In genomic region chr3:13647314-13648059, GRCh38 we compare ENCODE assay signal across 9 cellular contexts.
DNase-seq lines count a peak whose midpoint lies in the region; ATAC-seq and TF ChIP-seq lines count a peak whose summit lies in the region.
"Had no signal": no experiment of that assay in that cellular context is flagged by ENCODE, and none has a peak within 500 bp of the region (broad histone marks: within the 10 kb centered on the region; RNA-seq: fewer than 3 reads in every experiment).

No MANE protein-coding gene starts in this region.

- H3K27me3 ChIP-seq in stomach smooth muscle (ENCODE audit: control insufficient read depth in 1 of 2, insufficient read depth in 2 of 2, low read length in 2 of 2) = peaks cover 13 to 19% of the 10 kb centered on the region in 2 donors
- no peaks in the 10 kb centered on the region for H3K27me3 ChIP-seq in thyroid gland

- WGBS in thyroid gland, 2 donors = 51 to 57% methylated on average over 17 to 19 of the region's 19 CpGs

- peak overlapping the region; percentile 19 to 47 for H3K4me3 ChIP-seq in stomach smooth muscle (ENCODE audit: low read length in 2 of 2)
- H3K4me3 ChIP-seq in thyroid gland (replicated peaks in 1 of 3) = no peak overlapping the region
- H3K4me3 ChIP-seq: sigmoid colon had no signal

- peaks cover 3% of the 10 kb centered on the region for H3K36me3 Mint-ChIP-seq in central memory CD8-positive, alpha-beta T cell (ENCODE audit: insufficient read depth)

- no peak overlapping the region for H3K27ac ChIP-seq in stomach smooth muscle (ENCODE audit: low read length)
- H3K27ac ChIP-seq in thyroid gland = no peak overlapping the region
- H3K27ac ChIP-seq: sigmoid colon had no signal

- H3K4me1 Mint-ChIP-seq in central memory CD8-positive, alpha-beta T cell = peaks cover 32% of the 10 kb centered on the region

- H3K9me3 Mint-ChIP-seq in central memory CD8-positive, alpha-beta T cell = no peaks in the 10 kb centered on the region

- TF ChIP-seq POLR2A in thyroid gland (IDR thresholded peaks at IDR 0.05) = no peak

- H3K27ac Mint-ChIP-seq in central memory CD8-positive, alpha-beta T cell (ENCODE audit: low read depth) = no peak overlapping the region

- H3K9me3 ChIP-seq in stomach smooth muscle (ENCODE audit: control insufficient read depth in 2 of 2, low read length in 2 of 2) (no peaks in the 10 kb centered on the region), thyroid gland (no peaks in the 10 kb centered on the region)
- H3K9me3 ChIP-seq: sigmoid colon had no signal

- intact Hi-C loops in thyroid gland (cut with DNase I) = loop anchor here (2.0 kb wide), 1 partner anchor 153 kb away; no protein-coding TSS in a partner anchor

- peaks cover 54% of the 10 kb centered on the region for H3K27me3 Mint-ChIP-seq in central memory CD8-positive, alpha-beta T cell

- no peak overlapping the region for H3K4me3 Mint-ChIP-seq in central memory CD8-positive, alpha-beta T cell

- ATAC-seq in central memory CD8-positive, alpha-beta T cell (replicated peaks; ENCODE audit: extremely low read depth, poor library complexity, severe bottlenecking) = peak; percentile 16
- ATAC-seq in GM18498 (IDR thresholded peaks at IDR 0.05; ENCODE audit: unreplicated experiment) (no peak), HG02571 (IDR thresholded peaks at IDR 0.05; ENCODE audit: unreplicated experiment) (no peak)

- H3K36me3 ChIP-seq in stomach smooth muscle (ENCODE audit: control insufficient read depth in 2 of 2, insufficient read depth in 2 of 2, low read length in 2 of 2) = no peaks in the 10 kb centered on the region
- H3K36me3 ChIP-seq in thyroid gland = no peaks in the 10 kb centered on the region
- H3K36me3 ChIP-seq: sigmoid colon had no signal

- H3K4me1 ChIP-seq in stomach smooth muscle (ENCODE audit: control insufficient read depth, insufficient read depth, low read length) (peaks cover 22% of the 10 kb centered on the region), thyroid gland (peaks cover 0 to 7% of the 10 kb centered on the region in 2 donors)

- peak; percentile 23 for DNase-seq in activated T-cell treated with anti-CD3 and anti-CD28 coated beads for 48 hours (ENCODE audit: low read depth)
- DNase-seq in activated T-cell treated with anti-CD3 and anti-CD28 coated beads, Interleukin-2, amount 50 U/mL, for 1 hour = no peak
- peak; percentile 91 for DNase-seq in NOMO-1 (lab: John Stamatoyannopoulos, UW; ENCODE audit: unreplicated experiment in 2 of 2)
- no peak for DNase-seq in central memory CD8-positive, alpha-beta T cell (ENCODE audit: low spot score in 2 of 2)
- DNase-seq in thyroid gland = no peak

- no peak for TF ChIP-seq CTCF in thyroid gland (IDR thresholded peaks at IDR 0.05)

- no peak overlapping the region for H3K9ac ChIP-seq in stomach smooth muscle (ENCODE audit: low read length in 2 of 2)

Comparison
In these comparisons a context has a peak if more than half of its experiments do, and no peak if none do; other contexts are left out.
1. DNase-seq: peak in activated T-cell treated with anti-CD3 and anti-CD28 coated beads for 48 hours (single experiment) and NOMO-1 (2 of 2); none in activated T-cell treated with anti-CD3 and anti-CD28 coated beads, Interleukin-2, amount 50 U/mL, for 1 hour (single experiment), central memory CD8-positive, alpha-beta T cell (0 of 2) and thyroid gland (0 of 2).
2. H3K4me3 ChIP-seq: peak in stomach smooth muscle (2 of 2); none in thyroid gland (0 of 3).